Comparison of ENCODE assay signal across 8 cellular contexts in genomic region chr10:114525368-114525949, GRCh38.
DNase-seq lines count a peak whose midpoint lies in the region; ATAC-seq and TF ChIP-seq lines count a peak whose summit lies in the region.

No MANE protein-coding gene starts in this region.

- H3K27me3 ChIP-seq in right atrium auricular region = no peaks in the 10 kb centered on the region

- TF ChIP-seq CTCF in WTC11 (IDR thresholded peaks at IDR 0.05) (no peak), right atrium auricular region (IDR thresholded peaks at IDR 0.05) (no peak)

- CTCF ChIA-PET in WTC11 (lab: Charles Lee) = interaction anchor here (1.5 to 2.6 kb wide), 2 partner anchors 9 to 221 kb away, joined by 5 to 16 read pairs; no protein-coding TSS in a partner anchor

- POLR2A ChIA-PET in WTC11 (lab: Charles Lee) = interaction anchor here (1.1 kb wide), 1 partner anchor 9 kb away, joined by 4 read pairs; no protein-coding TSS in a partner anchor

- H3K4me1 Mint-ChIP-seq in WTC11 = peaks cover 59% of the 10 kb centered on the region
- peaks cover 35 to 68% of the 10 kb centered on the region in 2 donors for H3K4me1 Mint-ChIP-seq in stimulated activated naive B cell treated with anti-CD40 and anti-IgM and Interleukin-4, amounts not matched to agents 10 μg/mL and 1 μg/mL and 100 μg/mL, for 72 hours

- peak overlapping the region; percentile 81 for H3K4me3 Mint-ChIP-seq in WTC11
- H3K4me3 Mint-ChIP-seq in stimulated activated naive B cell treated with anti-CD40 and anti-IgM and Interleukin-4, amounts not matched to agents 10 μg/mL and 1 μg/mL and 100 μg/mL, for 72 hours = peak overlapping the region; percentile 92 to 96

- H3K27me3 Mint-ChIP-seq in WTC11 (ENCODE audit: low read depth) = no peaks in the 10 kb centered on the region
- H3K27me3 Mint-ChIP-seq in stimulated activated naive B cell treated with anti-CD40 and anti-IgM and Interleukin-4, amounts not matched to agents 10 μg/mL and 1 μg/mL and 100 μg/mL, for 72 hours = no peaks in the 10 kb centered on the region

- no peaks in the 10 kb centered on the region for H3K9me3 ChIP-seq in right atrium auricular region

- peak overlapping the region; percentile 61; the same call in 1 of the 2 replicates for H3K27ac Mint-ChIP-seq in WTC11
- peak overlapping the region; percentile 56 for H3K27ac Mint-ChIP-seq in stimulated activated naive B cell treated with anti-CD40 and anti-IgM and Interleukin-4, amounts not matched to agents 10 μg/mL and 1 μg/mL and 100 μg/mL, for 72 hours

- H3K4me1 ChIP-seq in right atrium auricular region = peaks cover 0 to 69% of the 10 kb centered on the region in 2 donors

- no peak for ATAC-seq in WTC11
- no peak for ATAC-seq in stimulated activated naive B cell treated with anti-CD40 and anti-IgM and Interleukin-4, amounts not matched to agents 10 μg/mL and 1 μg/mL and 100 μg/mL, for 72 hours (replicated peaks)
- ATAC-seq in HG03342 (IDR thresholded peaks at IDR 0.05; ENCODE audit: unreplicated experiment) = no peak
- ATAC-seq in HG03457 (IDR thresholded peaks at IDR 0.05; ENCODE audit: unreplicated experiment) = no peak

- H3K36me3 Mint-ChIP-seq in WTC11 = no peaks in the 10 kb centered on the region; the same call in 1 of the 2 replicates
- peaks cover under 1 to 2% of the 10 kb centered on the region in 2 donors for H3K36me3 Mint-ChIP-seq in stimulated activated naive B cell treated with anti-CD40 and anti-IgM and Interleukin-4, amounts not matched to agents 10 μg/mL and 1 μg/mL and 100 μg/mL, for 72 hours

- H3K36me3 ChIP-seq in right atrium auricular region = peaks cover 9% of the 10 kb centered on the region

- peak overlapping the region; percentile 38 to 40 for H3K4me3 ChIP-seq in right atrium auricular region

- DNase-seq in NCI-H446 (lab: John Stamatoyannopoulos, UW) = peak; percentile 10 to 17
- DNase-seq in NCI-H446 treated with DMSO at 0.1 percent for 48 hours (lab: John Stamatoyannopoulos, UW) = no peak
- no peak for DNase-seq in WTC11 (ENCODE audit: low spot score)
- DNase-seq in right atrium auricular region (ENCODE audit: low spot score) = no peak
- DNase-seq in stimulated activated naive B cell treated with anti-CD40 and anti-IgM and Interleukin-4, amounts not matched to agents 10 μg/mL and 1 μg/mL and 100 μg/mL, for 72 hours = no peak
- DNase-seq in amygdala (lab: John Stamatoyannopoulos, UW) = no peak

- peak overlapping the region; percentile 71 to 74 for H3K27ac ChIP-seq in right atrium auricular region

- no peaks in the 10 kb centered on the region; the same call in 1 of the 2 replicates for H3K9me3 Mint-ChIP-seq in WTC11
- no peaks in the 10 kb centered on the region for H3K9me3 Mint-ChIP-seq in stimulated activated naive B cell treated with anti-CD40 and anti-IgM and Interleukin-4, amounts not matched to agents 10 μg/mL and 1 μg/mL and 100 μg/mL, for 72 hours

TF ChIP-seq in WTC11, 78 proteins besides CTCF, POLR2A, EP300 and RAD21:
- TF ChIP-seq NR3C1 (CRISPR knock-in tag; conservative IDR thresholded peaks at IDR 0.05; ENCODE audit: low read depth) (no peak), MAX (CRISPR knock-in tag; IDR thresholded peaks at IDR 0.05) (no peak), MYBL2 (CRISPR knock-in tag; IDR thresholded peaks at IDR 0.05) (no peak), USF2 (CRISPR knock-in tag; IDR thresholded peaks at IDR 0.05) (no peak), ZNF281 (CRISPR knock-in tag; IDR thresholded peaks at IDR 0.05) (no peak), RELA (CRISPR knock-in tag; IDR thresholded peaks at IDR 0.05; ENCODE audit: borderline replicate concordance) (no peak)
- TF ChIP-seq, protein P1, sequence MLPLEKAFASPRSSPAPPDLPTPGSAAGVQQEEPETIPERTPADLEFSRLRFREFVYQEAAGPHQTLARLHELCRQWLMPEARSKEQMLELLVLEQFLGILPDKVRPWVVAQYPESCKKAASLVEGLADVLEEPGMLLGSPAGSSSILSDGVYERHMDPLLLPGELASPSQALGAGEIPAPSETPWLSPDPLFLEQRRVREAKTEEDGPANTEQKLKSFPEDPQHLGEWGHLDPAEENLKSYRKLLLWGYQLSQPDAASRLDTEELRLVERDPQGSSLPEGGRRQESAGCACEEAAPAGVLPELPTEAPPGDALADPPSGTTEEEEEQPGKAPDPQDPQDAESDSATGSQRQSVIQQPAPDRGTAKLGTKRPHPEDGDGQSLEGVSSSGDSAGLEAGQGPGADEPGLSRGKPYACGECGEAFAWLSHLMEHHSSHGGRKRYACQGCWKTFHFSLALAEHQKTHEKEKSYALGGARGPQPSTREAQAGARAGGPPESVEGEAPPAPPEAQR (CRISPR knock-in tag; IDR thresholded peaks at IDR 0.05) = no peak
TF ChIP-seq in WTC11: peak in this region for 0.

Comparison
In these comparisons a context has a peak if more than half of its experiments do, and no peak if none do; other contexts are left out.
1. DNase-seq: peak in NCI-H446 (2 of 2); none in NCI-H446 treated with DMSO at 0.1 percent for 48 hours (single experiment), WTC11 (single experiment), right atrium auricular region (single experiment), stimulated activated naive B cell treated with anti-CD40 and anti-IgM and Interleukin-4, amounts not matched to agents 10 μg/mL and 1 μg/mL and 100 μg/mL, for 72 hours (single experiment) and amygdala (0 of 56).